In the genomic region with DNA sequence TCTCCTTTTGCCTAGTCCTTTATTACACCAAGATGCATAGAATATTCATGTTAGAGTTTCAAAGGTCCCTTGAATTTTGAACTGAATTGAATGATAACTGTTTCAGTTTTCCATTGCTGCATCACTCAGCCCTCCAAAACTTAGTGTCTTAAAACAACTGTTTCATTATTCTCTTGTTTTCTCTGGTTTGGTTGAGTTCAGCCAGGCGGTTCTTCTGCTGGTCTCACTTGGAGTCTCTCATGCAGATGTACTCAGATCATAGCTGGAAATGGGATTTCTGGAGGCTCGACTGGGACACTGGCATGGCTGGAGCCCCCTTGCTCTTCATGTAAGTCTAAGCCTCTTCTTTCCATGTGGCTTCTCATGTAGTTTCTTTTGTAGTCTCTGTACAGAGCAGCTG, we compare ENCODE assay signal across 29 cellular contexts.
"Had no signal": no experiment of that assay in that cellular context is flagged by ENCODE, and none has a peak within 500 bp of the region (broad histone marks: within the 10 kb centered on the region; RNA-seq: fewer than 3 reads in every experiment).

No MANE protein-coding gene starts in this region.

- FAIRE-seq: colon, endometrium, endothelial cell of umbilical vein, frontal cortex had no signal

- H3K27ac ChIP-seq: colonic mucosa, coronary artery, dorsolateral prefrontal cortex, epithelial cell of prostate, esophagus muscularis mucosa, esophagus squamous epithelium, foreskin keratinocyte, gastrocnemius medialis, gastroesophageal sphincter, heart left ventricle, heart right ventricle had no signal

- H3K27ac Mint-ChIP-seq: dendritic cell treated with granulocyte-macrophage colony-stimulating factor and Interleukin-4, amounts not matched to agents 40 ng/mL and 50 ng/mL, for 4 days; effector memory CD8-positive, alpha-beta T cell; endodermal cell had no signal

- H3K36me3 ChIP-seq: colonic mucosa, esophagus muscularis mucosa, esophagus squamous epithelium, gastrocnemius medialis, gastroesophageal sphincter, heart left ventricle, heart right ventricle had no signal

- ATAC-seq: effector memory CD8-positive, alpha-beta T cell; esophagus mucosa; foreskin keratinocyte; gastrocnemius medialis; gastroesophageal sphincter; heart left ventricle; heart right ventricle had no signal

- H3K4me1 ChIP-seq: colonic mucosa, esophagus muscularis mucosa, esophagus squamous epithelium, foreskin keratinocyte, gastrocnemius medialis, gastroesophageal sphincter, heart left ventricle, heart right ventricle had no signal

- H3K9me3 ChIP-seq: colonic mucosa had no signal

- H3K4me3 ChIP-seq: colonic mucosa, coronary artery, dorsolateral prefrontal cortex, esophagus muscularis mucosa, esophagus squamous epithelium, gastrocnemius medialis, gastroesophageal sphincter, heart left ventricle, heart right ventricle had no signal

- DNase-seq: colonic mucosa; cortex of kidney; dermis blood vessel endothelial cell; dorsolateral prefrontal cortex; effector CD4-positive, alpha-beta T cell; effector CD8-positive, alpha-beta T cell; effector memory CD4-positive, alpha-beta T cell; effector memory CD8-positive, alpha-beta T cell; endodermal cell; erythroblast; esophagus squamous epithelium; foreskin fibroblast; foreskin keratinocyte; foreskin melanocyte; gastrocnemius medialis; glutamatergic neuron; head of caudate nucleus; heart left ventricle; heart right ventricle had no signal

- H3K4me1 Mint-ChIP-seq: endodermal cell had no signal

- H3K27me3 ChIP-seq: colonic mucosa, foreskin keratinocyte had no signal

- H3K4me3 Mint-ChIP-seq: dendritic cell treated with granulocyte-macrophage colony-stimulating factor and Interleukin-4, amounts not matched to agents 40 ng/mL and 50 ng/mL, for 4 days; effector memory CD8-positive, alpha-beta T cell; endodermal cell had no signal
